ENCODE assay signal across 30 cellular contexts in the genomic region with DNA sequence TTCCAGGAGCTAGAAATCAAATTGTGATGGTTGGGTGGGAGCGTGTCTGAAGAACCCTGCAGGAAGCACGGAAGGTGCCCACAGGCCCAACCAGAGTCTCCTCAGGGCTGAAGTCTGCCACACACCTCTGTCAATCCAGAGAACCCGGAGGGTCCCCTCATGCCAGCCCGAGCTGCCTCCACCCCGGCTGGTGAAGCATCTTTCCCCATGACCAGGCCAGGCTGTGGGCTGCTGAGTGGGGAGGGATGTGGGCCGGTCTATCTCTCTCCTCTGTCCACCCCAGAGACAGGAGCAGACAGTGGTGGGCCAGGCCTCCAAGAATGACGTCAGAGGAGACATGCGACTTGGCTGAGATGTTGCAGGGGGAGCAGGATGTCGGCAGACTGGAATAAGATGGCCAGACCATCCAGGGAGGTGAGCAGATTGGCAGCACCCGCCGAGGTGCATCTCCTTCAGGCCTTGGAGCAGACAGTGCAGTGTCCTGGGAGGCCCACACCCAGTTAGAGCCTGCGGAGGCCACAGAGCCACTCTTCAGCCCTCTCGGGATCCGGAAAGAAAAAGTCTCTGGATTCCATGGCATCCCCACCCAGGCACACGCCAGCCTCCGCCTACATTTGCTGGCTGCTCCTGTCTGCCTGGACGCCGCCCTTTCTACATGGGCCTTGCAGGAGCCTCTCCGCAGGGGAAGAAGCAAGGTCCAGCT.
"Had no signal": no experiment of that assay in that cellular context is flagged by ENCODE, and none has a peak within 500 bp of the region (broad histone marks: within the 10 kb centered on the region; RNA-seq: fewer than 3 reads in every experiment).

No MANE protein-coding gene starts in this region.

- ATAC-seq: activated CD4-positive, CD25-positive, alpha-beta regulatory T cell treated with anti-CD3 and anti-CD28 coated beads, Interleukin-2, amount 50 U/mL, for 24 hours; activated CD8-positive, alpha-beta T cell treated with anti-CD3 and anti-CD28 coated beads for 36 hours; activated T-cell treated with anti-CD3 and anti-CD28 coated beads, Interleukin-2, amount 50 U/mL, for 4 hours; activated T-helper 17 cell treated with anti-CD3 and anti-CD28 coated beads, Interleukin-2, amount 50 U/mL, for 72 hours; gastroesophageal sphincter; T-helper 17 cell had no signal

- H3K27ac ChIP-seq: brain microvascular endothelial cell, epithelial cell of prostate, esophagus squamous epithelium, gastroesophageal sphincter, WERI-Rb-1 had no signal

- H3K36me3 ChIP-seq: brain microvascular endothelial cell, esophagus squamous epithelium, gastroesophageal sphincter, WERI-Rb-1 had no signal

- DNase-seq: activated B cell treated with CpG ODN at 0.5 μM for 24 hours; activated CD4-positive, alpha-beta T cell treated with anti-CD3 and anti-CD28 coated beads, Interleukin-2, amount 10 ng/mL, durations not matched to agents 7 days and 5 days; activated CD4-positive, alpha-beta T cell treated with anti-CD3 and anti-CD28 coated beads, Interleukin-2, amount 50 U/mL, for 48 hours; activated CD8-positive, alpha-beta memory T cell treated with anti-CD3 and anti-CD28 coated beads for 24 hours; activated CD8-positive, alpha-beta T cell treated with anti-CD3 and anti-CD28 coated beads for 36 hours; activated effector memory CD4-positive, alpha-beta T cell treated with Interleukin-2 at 50 U/mL for 16 hours; activated gamma-delta T cell treated with Interleukin-2 at 50 U/mL for 16 hours; activated naive CD4-positive, alpha-beta T cell treated with anti-CD3 and anti-CD28 coated beads, Interleukin-2, amount 50 U/mL, for 16 hours; activated naive CD4-positive, alpha-beta T cell treated with Interleukin-2 at 50 U/mL for 16 hours; activated T-cell treated with anti-CD3 and anti-CD28 coated beads, Interleukin-2, amount 50 U/mL, for 4 hours; amniotic stem cell; anterior cingulate cortex; brain microvascular endothelial cell; caudate nucleus; effector CD8-positive, alpha-beta T cell; esophagus squamous epithelium; foreskin melanocyte; T-helper 1 cell; T-helper 17 cell; T1000; WERI-Rb-1 had no signal

- H3K4me3 ChIP-seq: esophagus squamous epithelium, gastroesophageal sphincter had no signal

- H3K9me3 ChIP-seq: esophagus squamous epithelium, gastroesophageal sphincter had no signal

- H3K27me3 ChIP-seq: brain microvascular endothelial cell had no signal

- H3K4me1 ChIP-seq: esophagus squamous epithelium, gastroesophageal sphincter had no signal

- FAIRE-seq: astrocyte, bronchial epithelial cell, colon, endometrium, endothelial cell of umbilical vein had no signal
